ENCODE assay signal across 8 cellular contexts in the genomic region with DNA sequence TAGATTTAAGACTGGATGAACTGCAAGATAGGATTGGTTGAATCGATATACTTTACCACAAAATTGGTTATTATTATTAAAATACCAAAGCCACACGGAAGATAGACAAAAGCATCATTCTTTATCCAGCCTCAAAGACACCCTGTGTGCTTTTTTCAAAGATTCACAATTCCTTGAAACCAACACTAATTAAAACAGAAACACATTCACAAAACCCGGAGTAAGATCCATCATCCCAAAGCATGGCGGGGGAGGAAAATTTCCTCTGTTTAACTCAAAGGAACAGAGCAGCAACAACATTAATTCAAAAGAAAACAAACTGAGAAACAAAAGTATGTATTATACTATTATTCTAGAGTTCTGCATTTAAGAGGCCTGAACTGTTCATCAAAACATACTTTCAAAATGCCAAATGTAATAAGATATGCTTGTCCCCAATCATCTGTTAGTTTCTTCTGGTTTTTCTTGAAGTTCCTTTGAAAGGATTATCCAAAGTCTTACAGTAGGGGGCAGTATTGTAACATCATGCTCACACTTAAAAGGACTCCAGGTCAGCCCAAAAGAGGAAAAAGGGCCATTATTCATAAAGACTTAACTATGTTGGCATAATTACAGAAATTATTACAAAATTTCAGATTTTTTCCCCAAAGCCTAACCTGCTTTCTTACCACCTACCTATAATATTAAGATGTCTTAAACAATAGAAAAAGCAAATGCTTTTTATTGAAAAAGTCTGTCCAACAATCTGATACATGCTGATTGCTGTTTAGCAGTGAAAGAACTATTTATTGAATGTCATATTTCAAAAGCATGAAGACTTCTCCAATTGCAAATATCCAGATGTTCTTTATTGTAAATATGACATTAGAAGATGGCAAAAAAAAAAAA.
DNase-seq lines count a peak whose midpoint lies in the region; ATAC-seq, FAIRE-seq and TF ChIP-seq lines count a peak whose summit lies in the region.

No MANE protein-coding gene starts in this region.

- H3K36me3 Mint-ChIP-seq in activated CD4-positive, alpha-beta T cell treated with anti-CD3 and anti-CD28 coated beads, Interleukin-2, amount 10 ng/mL, durations not matched to agents 7 days and 5 days (ENCODE audit: low read depth): no peaks in the 10 kb centered on the region
- H3K36me3 Mint-ChIP-seq in MCF 10A (ENCODE audit: insufficient read depth, unreplicated experiment): no peaks in the 10 kb centered on the region

- CTCF ChIA-PET in activated CD4-positive, alpha-beta T cell treated with anti-CD3 and anti-CD28 coated beads, Interleukin-2, amount 10 ng/mL, durations not matched to agents 7 days and 5 days (lab: Charles Lee): interaction anchor here (0.6 kb wide), 2 partner anchors 20 to 292 kb away, joined by 3 read pairs; no protein-coding TSS in a partner anchor
- CTCF ChIA-PET in MCF 10A (lab: Yijun Ruan, JAX): interaction anchor here (0.6 to 2.8 kb wide), 20 partner anchors 10 to 1093 kb away, joined by 3 to 15 read pairs (median 3); no protein-coding TSS in a partner anchor

- H3K27me3 ChIP-seq in tibial nerve: no peaks in the 10 kb centered on the region

- no peak for TF ChIP-seq EP300 in tibial nerve (IDR thresholded peaks at IDR 0.05)

- no TSS peak for BruUV-seq in MCF 10A (replicated peaks; lab: Mats Ljungman, UMichigan)

- H3K9me3 ChIP-seq in kidney (ENCODE audit: control insufficient read depth in 1 of 2, low read length in 2 of 2) (no peaks in the 10 kb centered on the region), tibial nerve (no peaks in the 10 kb centered on the region)

- no peaks in the 10 kb centered on the region for H3K9me3 Mint-ChIP-seq in activated CD4-positive, alpha-beta T cell treated with anti-CD3 and anti-CD28 coated beads, Interleukin-2, amount 10 ng/mL, durations not matched to agents 7 days and 5 days
- H3K9me3 Mint-ChIP-seq in MCF 10A (ENCODE audit: unreplicated experiment): no peaks in the 10 kb centered on the region

- H3K4me3 ChIP-seq in kidney (ENCODE audit: low read length in 2 of 2) (no peak overlapping the region), tibial nerve (no peak overlapping the region)

- DNase-seq in activated CD4-positive, alpha-beta T cell treated with anti-CD3 and anti-CD28 coated beads, Interleukin-2, amount 10 ng/mL, durations not matched to agents 7 days and 5 days: peak; percentile 14
- no peak for DNase-seq in activated CD4-positive, alpha-beta T cell treated with anti-CD3 and anti-CD28 coated beads, Interleukin-2, amount 50 U/mL, for 1 hour
- DNase-seq in NCI-H526 treated with DMSO at 0.1 percent for 48 hours (lab: John Stamatoyannopoulos, UW) (peak; percentile 62), MCF 10A (ENCODE audit: unreplicated experiment) (peak; percentile 79), kidney (no peak), tibial nerve (ENCODE audit: low spot score in 2 of 2) (peak in 1 of 2 donors; percentile 9)

- peak; percentile 97 for FAIRE-seq in kidney (lab: Jason Lieb, UNC)

- intact Hi-C loops in MCF 10A (cut with micrococcal nuclease) (loop anchor here (1.0 to 10.0 kb wide), 7 partner anchors 170 to 1037 kb away; a partner anchor contains a TSS), kidney (cut with DNase I) (loop anchor here (10.0 kb wide), 1 partner anchor 1018 kb away; no protein-coding TSS in a partner anchor)

- H3K4me1 ChIP-seq in kidney (ENCODE audit: control insufficient read depth in 1 of 2, insufficient read depth in 1 of 2, low read depth in 1 of 2, low read length in 2 of 2) (no peaks in the 10 kb centered on the region), tibial nerve (peaks cover 0 to 16% (median 0%) of the 10 kb centered on the region in 4 donors)

- ATAC-seq in HG03442 (IDR thresholded peaks at IDR 0.05; ENCODE audit: unreplicated experiment) (peak; percentile 59), HG03025 (IDR thresholded peaks at IDR 0.05; ENCODE audit: low FRiP score, unreplicated experiment) (no peak)

- no peak overlapping the region for H3K27ac Mint-ChIP-seq in activated CD4-positive, alpha-beta T cell treated with anti-CD3 and anti-CD28 coated beads, Interleukin-2, amount 10 ng/mL, durations not matched to agents 7 days and 5 days
- H3K27ac Mint-ChIP-seq in MCF 10A (ENCODE audit: low read depth, unreplicated experiment): no peak overlapping the region

- peak; percentile 78 for TF ChIP-seq CTCF in MCF 10A (IDR thresholded peaks at IDR 0.05; ENCODE audit: unreplicated experiment)
- peak; percentile 79 for TF ChIP-seq CTCF in kidney (IDR thresholded peaks at IDR 0.05; ENCODE audit: borderline replicate concordance, extremely low read depth, insufficient read depth)
- TF ChIP-seq CTCF in tibial nerve (IDR thresholded peaks at IDR 0.05): peak; percentile 66 to 80 (median 75)

- H3K4me1 Mint-ChIP-seq in activated CD4-positive, alpha-beta T cell treated with anti-CD3 and anti-CD28 coated beads, Interleukin-2, amount 10 ng/mL, durations not matched to agents 7 days and 5 days: no peaks in the 10 kb centered on the region
- H3K4me1 Mint-ChIP-seq in MCF 10A (ENCODE audit: insufficient read depth, unreplicated experiment): no peaks in the 10 kb centered on the region

- 30 to 42% methylated on average over 4 of the region's 4 CpGs for WGBS in tibial nerve, 2 donors

- H3K9ac ChIP-seq in kidney (ENCODE audit: low read length in 2 of 2): no peak overlapping the region

- H3K4me3 Mint-ChIP-seq in activated CD4-positive, alpha-beta T cell treated with anti-CD3 and anti-CD28 coated beads, Interleukin-2, amount 10 ng/mL, durations not matched to agents 7 days and 5 days: no peak overlapping the region
- no peak overlapping the region for H3K4me3 Mint-ChIP-seq in MCF 10A (ENCODE audit: unreplicated experiment)

- no peak overlapping the region for H3K27ac ChIP-seq in kidney (ENCODE audit: low read depth in 2 of 2, low read length in 2 of 2)
- peak overlapping the region in 1 of 4 donors; percentile 26 for H3K27ac ChIP-seq in tibial nerve

- no peaks in the 10 kb centered on the region for H3K27me3 Mint-ChIP-seq in activated CD4-positive, alpha-beta T cell treated with anti-CD3 and anti-CD28 coated beads, Interleukin-2, amount 10 ng/mL, durations not matched to agents 7 days and 5 days
- H3K27me3 Mint-ChIP-seq in MCF 10A (ENCODE audit: insufficient read depth, unreplicated experiment): no peaks in the 10 kb centered on the region

- TF ChIP-seq POLR2A in tibial nerve (IDR thresholded peaks at IDR 0.05): no peak

- H3K36me3 ChIP-seq in kidney (ENCODE audit: control insufficient read depth in 1 of 2, insufficient read depth in 2 of 2, low read length in 2 of 2) (no peaks in the 10 kb centered on the region), tibial nerve (no peaks in the 10 kb centered on the region)

- POLR2A ChIA-PET in activated CD4-positive, alpha-beta T cell treated with anti-CD3 and anti-CD28 coated beads, Interleukin-2, amount 10 ng/mL, durations not matched to agents 7 days and 5 days (lab: Charles Lee): no interaction called here
- POLR2A ChIA-PET in MCF 10A (lab: Yijun Ruan, JAX): interaction anchor here (0.6 to 1.4 kb wide), 3 partner anchors 9 to 1097 kb away, joined by 3 read pairs; no protein-coding TSS in a partner anchor

Comparison
In these comparisons a context has a peak if more than half of its experiments do, and no peak if none do; other contexts are left out.
1. DNase-seq: peak in activated CD4-positive, alpha-beta T cell treated with anti-CD3 and anti-CD28 coated beads, Interleukin-2, amount 10 ng/mL, durations not matched to agents 7 days and 5 days (single experiment), NCI-H526 treated with DMSO at 0.1 percent for 48 hours (single experiment) and MCF 10A (single experiment); none in activated CD4-positive, alpha-beta T cell treated with anti-CD3 and anti-CD28 coated beads, Interleukin-2, amount 50 U/mL, for 1 hour (single experiment) and kidney (single experiment).
2. Peak in every context shown above with its lines, with median percentiles within 50 percentile points of each other: CTCF ChIP-seq.